ENCODE assay signal across 10 cellular contexts in genomic region chr19:20278342-20278741, GRCh38.
DNase-seq lines count a peak whose midpoint lies in the region; TF ChIP-seq lines count a peak whose summit lies in the region.
"Had no signal": no experiment of that assay in that cellular context is flagged by ENCODE, and none has a peak within 500 bp of the region (broad histone marks: within the 10 kb centered on the region; RNA-seq: fewer than 3 reads in every experiment).

No MANE protein-coding gene starts in this region.

- peak; percentile 16 for DNase-seq in GM20000 (ENCODE audit: low spot score)
- peak; percentile 44 for DNase-seq in SK-N-DZ (ENCODE audit: low spot score)
- DNase-seq in fibroblast of villous mesenchyme (ENCODE audit: low read depth): peak; percentile 29
- DNase-seq in stomach: peak; percentile 43
- no peak for DNase-seq in activated CD4-positive, alpha-beta T cell treated with anti-CD3 and anti-CD28 coated beads for 4 hours
- no peak for DNase-seq in activated CD4-positive, alpha-beta memory T cell treated with anti-CD3 and anti-CD28 coated beads for 36 hours
- DNase-seq in KBM-7: no peak
- DNase-seq in HPDE6-E6E7 (ENCODE audit: extremely low spot score): no peak
- DNase-seq: SK-N-SH; stimulated activated naive CD4-positive, alpha-beta T cell treated with Interleukin-2 at 50 U/mL for 16 hours had no signal

- POLR2A ChIA-PET in activated CD4-positive, alpha-beta memory T cell treated with anti-CD3 and anti-CD28 coated beads for 36 hours (lab: Charles Lee): no interaction called here

- H3K9me3 ChIP-seq in stomach: no peaks in the 10 kb centered on the region
- H3K9me3 ChIP-seq: SK-N-SH had no signal

- H3K4me3 ChIP-seq in fibroblast of villous mesenchyme (ENCODE audit: low read depth, low read length) (no peak overlapping the region), stomach (no peak overlapping the region)

- no peak overlapping the region for H3K27ac Mint-ChIP-seq in activated CD4-positive, alpha-beta memory T cell treated with anti-CD3 and anti-CD28 coated beads for 36 hours

- no peaks in the 10 kb centered on the region for H3K4me1 ChIP-seq in stomach

- no peaks in the 10 kb centered on the region for H3K27me3 Mint-ChIP-seq in activated CD4-positive, alpha-beta memory T cell treated with anti-CD3 and anti-CD28 coated beads for 36 hours

- TF ChIP-seq CTCF in GM20000 (IDR thresholded peaks at IDR 0.05; ENCODE audit: extremely low read depth, missing control alignments) (peak; percentile 11), fibroblast of villous mesenchyme (IDR thresholded peaks at IDR 0.05; ENCODE audit: insufficient read depth, low read depth, low read length) (peak; percentile 38), stomach (IDR thresholded peaks at IDR 0.05) (peak in 4 of 7 experiments; percentile 35 to 67 (median 55))

- 0 to 95% (median 94%) methylated on average over 7 of the region's 7 CpGs for WGBS in stomach, 5 donors

- no peak overlapping the region for H3K27ac ChIP-seq in stomach

- no peaks in the 10 kb centered on the region for H3K27me3 ChIP-seq in stomach

- no peak for TF ChIP-seq EP300 in stomach (IDR thresholded peaks at IDR 0.05)

- no peaks in the 10 kb centered on the region for H3K36me3 Mint-ChIP-seq in activated CD4-positive, alpha-beta memory T cell treated with anti-CD3 and anti-CD28 coated beads for 36 hours

- no peak for TF ChIP-seq POLR2A in stomach (IDR thresholded peaks at IDR 0.05)

- H3K4me3 Mint-ChIP-seq in activated CD4-positive, alpha-beta memory T cell treated with anti-CD3 and anti-CD28 coated beads for 36 hours: no peak overlapping the region

- H3K36me3 ChIP-seq in stomach: no peaks in the 10 kb centered on the region

- no peaks in the 10 kb centered on the region for H3K9me3 Mint-ChIP-seq in activated CD4-positive, alpha-beta memory T cell treated with anti-CD3 and anti-CD28 coated beads for 36 hours

- in situ Hi-C loops in KBM-7 (cut with MboI; ENCODE audit: low pct_unique_long_range_greater_than_20kb, low sequenced_read_pairs): no loop called here

- CTCF ChIA-PET in activated CD4-positive, alpha-beta memory T cell treated with anti-CD3 and anti-CD28 coated beads for 36 hours (lab: Charles Lee): no interaction called here

- H3K4me1 Mint-ChIP-seq in activated CD4-positive, alpha-beta memory T cell treated with anti-CD3 and anti-CD28 coated beads for 36 hours (ENCODE audit: low read depth): no peaks in the 10 kb centered on the region

- intact Hi-C loops in stomach (cut with DNase I; ENCODE audit: low total_unique reads): no loop called here
- intact Hi-C loops in activated CD4-positive, alpha-beta memory T cell treated with anti-CD3 and anti-CD28 coated beads for 36 hours (cut with micrococcal nuclease): no loop called here

Comparison
In these comparisons a context has a peak if more than half of its experiments do, and no peak if none do; other contexts are left out.
1. DNase-seq: peak in GM20000 (single experiment), SK-N-DZ (single experiment), fibroblast of villous mesenchyme (single experiment) and stomach (single experiment); none in activated CD4-positive, alpha-beta T cell treated with anti-CD3 and anti-CD28 coated beads for 4 hours (0 of 2), activated CD4-positive, alpha-beta memory T cell treated with anti-CD3 and anti-CD28 coated beads for 36 hours (single experiment), KBM-7 (single experiment) and HPDE6-E6E7 (single experiment).
2. Peak in every context shown above with its lines, with median percentiles within 50 percentile points of each other: CTCF ChIP-seq.